8 cellular contexts compared by ENCODE assay signal in the genomic region with DNA sequence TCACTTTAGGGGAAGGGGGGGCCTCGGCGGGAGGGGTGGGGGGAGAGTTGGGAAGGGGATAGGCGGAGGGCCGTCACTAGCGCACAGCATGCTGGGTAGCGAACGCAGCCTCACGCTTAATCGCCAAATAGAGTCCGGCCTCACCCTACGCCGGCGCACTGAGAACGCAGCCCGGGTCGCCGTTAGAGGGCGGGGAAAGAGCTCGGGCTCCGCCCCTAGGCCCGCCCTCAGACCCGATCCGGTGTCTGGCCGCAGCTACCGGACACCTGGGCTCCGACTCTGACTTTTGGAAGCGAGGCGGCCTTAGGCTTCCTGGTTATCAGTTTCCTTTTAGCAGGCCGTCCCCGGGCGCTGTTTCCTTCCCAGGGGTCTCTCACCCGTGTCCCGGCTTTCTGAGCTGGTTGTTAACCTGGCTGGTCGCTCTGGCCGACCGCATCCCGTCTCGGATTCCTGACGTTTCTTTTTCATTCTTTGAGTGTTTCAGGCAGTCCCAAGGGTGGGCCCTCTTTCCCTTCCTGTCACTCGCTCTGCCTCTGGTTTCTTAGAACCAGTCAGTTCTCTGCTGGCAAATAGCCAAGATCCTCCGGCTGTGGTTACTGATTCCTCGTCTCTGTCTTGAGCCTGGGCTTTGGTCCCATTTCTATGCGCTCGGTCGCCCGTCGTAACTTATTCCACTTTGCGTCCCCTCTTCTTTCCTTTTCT.
DNase-seq lines count a peak whose midpoint lies in the region; ATAC-seq and TF ChIP-seq lines count a peak whose summit lies in the region.

No MANE protein-coding gene starts in this region.

- TF ChIP-seq CTCF in AG09309 (IDR thresholded peaks at IDR 0.05; ENCODE audit: control insufficient read depth, insufficient read depth, low read depth, low read length, missing control alignments) = no peak

- ATAC-seq in GM19023 (IDR thresholded peaks at IDR 0.05; ENCODE audit: unreplicated experiment) = peak; percentile 96
- peak; percentile 89 for ATAC-seq in HG03196 (IDR thresholded peaks at IDR 0.05; ENCODE audit: unreplicated experiment)

- DNase-seq in AG09309 (ENCODE audit: low read depth) (peak; percentile 86), NCI-H226 (peak; percentile 93), iris pigment epithelial cell (ENCODE audit: low read depth) (peak; percentile 98)
- peak; percentile 74 to 79 (median 76) for DNase-seq in activated CD4-positive, CD25-positive, alpha-beta regulatory T cell (lab: John Stamatoyannopoulos, UW)
- DNase-seq in central memory CD4-positive, alpha-beta T cell = peak; percentile 85
- DNase-seq in stimulated activated CD4-positive, alpha-beta T cell treated with anti-CD3 and anti-CD28 coated beads, Interleukin-12 subunit alpha, Interleukin-12 subunit beta, amount 100 ng/mL, for 24 hours (ENCODE audit: low read depth in 2 of 2) = peak; percentile 83 to 89

- peak overlapping the region; percentile 84 for H3K4me3 ChIP-seq in AG09309 (ENCODE audit: control insufficient read depth, low read depth, low read length)

Comparison
In these comparisons a context has a peak if more than half of its experiments do, and no peak if none do; other contexts are left out.
1. Peak in every context shown above with its lines: DNase-seq, ATAC-seq and H3K4me3 ChIP-seq.